ENCODE assay signal across 12 cellular contexts in genomic region chr16:64952177-64952576, GRCh38.
DNase-seq lines count a peak whose midpoint lies in the region; ATAC-seq and TF ChIP-seq lines count a peak whose summit lies in the region.
"Had no signal": no experiment of that assay in that cellular context is flagged by ENCODE, and none has a peak within 500 bp of the region (broad histone marks: within the 10 kb centered on the region; RNA-seq: fewer than 3 reads in every experiment).

No MANE protein-coding gene starts in this region.

- H3F3A ChIP-seq in MM.1S (ENCODE audit: insufficient read depth, low read length): no peaks in the 10 kb centered on the region

- H2AFZ ChIP-seq in osteoblast (ENCODE audit: low read length) (no peak overlapping the region), MM.1S (ENCODE audit: low read length) (no peak overlapping the region)

- no peak overlapping the region for H3K4me3 ChIP-seq in fibroblast of the aortic adventitia (ENCODE audit: low read depth, low read length)
- no peak overlapping the region for H3K4me3 ChIP-seq in osteoblast (ENCODE audit: insufficient read depth, low read length)
- no peak overlapping the region for H3K4me3 ChIP-seq in MM.1S (ENCODE audit: low read length)
- H3K4me3 ChIP-seq: dorsolateral prefrontal cortex had no signal

- no peaks in the 10 kb centered on the region for H3K27me3 ChIP-seq in osteoblast (ENCODE audit: insufficient read depth, low read length)
- no peaks in the 10 kb centered on the region for H3K27me3 ChIP-seq in MM.1S (replicated peaks; ENCODE audit: insufficient read depth, low read length)
- H3K27me3 ChIP-seq: dorsolateral prefrontal cortex had no signal

- peaks cover 29% of the 10 kb centered on the region for H3K4me1 ChIP-seq in osteoblast (ENCODE audit: insufficient read depth, low read length)
- H3K4me1 ChIP-seq in MM.1S (ENCODE audit: low read length): no peaks in the 10 kb centered on the region

- H3K9me2 ChIP-seq in MM.1S (replicated peaks; ENCODE audit: insufficient read depth, low read length): no peaks in the 10 kb centered on the region

- DNase-seq in Daoy (ENCODE audit: low read depth) (peak; percentile 35), RPMI7951 (ENCODE audit: low read depth) (peak; percentile 56), fibroblast of the aortic adventitia (ENCODE audit: low read depth) (peak; percentile 77), osteoblast (ENCODE audit: insufficient read length, low spot score, missing footprints) (peak; percentile 89), MM.1S (no peak), superior temporal gyrus (ENCODE audit: extremely low spot score) (no peak)
- DNase-seq: activated CD8-positive, alpha-beta T cell treated with anti-CD3 and anti-CD28 coated beads for 36 hours; activated naive CD4-positive, alpha-beta T cell; CD4-positive, alpha-beta memory T cell; dorsolateral prefrontal cortex had no signal

- H3K79me2 ChIP-seq in osteoblast (ENCODE audit: insufficient read depth, low read length): peaks cover 4% of the 10 kb centered on the region
- no peaks in the 10 kb centered on the region for H3K79me2 ChIP-seq in MM.1S (ENCODE audit: low read length)

- H3K27ac ChIP-seq in osteoblast (ENCODE audit: low read depth, low read length) (peak overlapping the region; percentile 92), MM.1S (ENCODE audit: low read length) (no peak overlapping the region)
- H3K27ac ChIP-seq: dorsolateral prefrontal cortex had no signal

- ATAC-seq in HG02852 (IDR thresholded peaks at IDR 0.05; ENCODE audit: unreplicated experiment): no peak
- ATAC-seq in HG03095 (IDR thresholded peaks at IDR 0.05; ENCODE audit: unreplicated experiment): no peak
- ATAC-seq: activated CD8-positive, alpha-beta T cell treated with anti-CD3 and anti-CD28 coated beads for 36 hours had no signal

- H3K9ac ChIP-seq in MM.1S (ENCODE audit: low read length): no peak overlapping the region

- H3K9me3 ChIP-seq in osteoblast (ENCODE audit: low read depth, low read length) (no peaks in the 10 kb centered on the region), MM.1S (replicated peaks; ENCODE audit: insufficient read depth, low read length) (no peaks in the 10 kb centered on the region; the same call in 1 of the 2 replicates)

- TF ChIP-seq CTCF in fibroblast of the aortic adventitia (IDR thresholded peaks at IDR 0.05; ENCODE audit: insufficient read depth, low read length) (no peak), osteoblast (IDR thresholded peaks at IDR 0.05; ENCODE audit: extremely low read depth, low read depth, low read length) (no peak), MM.1S (IDR thresholded peaks at IDR 0.05; ENCODE audit: low read length) (no peak)

- H4K20me1 ChIP-seq in osteoblast (ENCODE audit: insufficient read depth, low read length): peaks cover 3% of the 10 kb centered on the region
- H4K20me1 ChIP-seq in MM.1S (ENCODE audit: insufficient read depth, low read length): no peaks in the 10 kb centered on the region

- H3K36me3 ChIP-seq in osteoblast (ENCODE audit: insufficient read depth, low read length) (peaks cover 72% of the 10 kb centered on the region), MM.1S (replicated peaks; ENCODE audit: insufficient read depth, low read length) (no peaks in the 10 kb centered on the region)

- H3K4me2 ChIP-seq in osteoblast (ENCODE audit: insufficient read depth, low read length) (peak overlapping the region; percentile 6), MM.1S (ENCODE audit: low read depth, low read length) (no peak overlapping the region)

Comparison
In these comparisons a context has a peak if more than half of its experiments do, and no peak if none do; other contexts are left out.
1. DNase-seq: peak in Daoy (single experiment), RPMI7951 (single experiment), fibroblast of the aortic adventitia (single experiment) and osteoblast (single experiment); none in MM.1S (single experiment) and superior temporal gyrus (single experiment).